Comparison of ENCODE assay signal across 8 cellular contexts in the genomic region with DNA sequence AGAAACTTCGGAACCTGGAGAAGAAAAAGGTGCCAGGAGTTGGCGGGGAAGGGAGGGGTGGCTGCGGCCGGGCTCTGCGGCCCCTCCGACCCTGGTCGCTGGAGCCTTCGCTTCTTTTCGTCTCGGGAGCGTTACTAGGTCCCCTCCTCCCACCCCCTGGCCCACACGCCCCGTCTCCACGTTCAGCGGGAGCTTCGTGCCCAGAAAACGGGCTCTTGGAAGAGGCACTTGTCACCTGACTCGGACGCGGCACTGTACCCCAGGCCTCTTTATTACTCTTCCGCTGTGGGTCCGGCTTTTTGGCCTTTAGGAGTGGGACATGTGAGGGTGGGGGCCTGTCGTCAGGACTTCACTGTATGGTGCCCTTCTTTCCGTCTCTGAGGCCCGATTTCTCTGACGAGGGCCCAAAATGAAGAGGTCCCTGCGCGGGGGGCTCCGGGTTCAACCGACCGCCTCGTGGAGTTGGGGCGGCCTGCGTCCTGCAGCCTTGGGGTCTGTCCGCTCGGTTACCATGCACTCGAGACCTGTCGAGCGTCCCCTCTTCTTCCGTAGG. TPM values are rescaled to one million over a fixed set of nuclear protein-coding genes. Genes with fewer than 3 reads are reported as not detected.
DNase-seq lines count a peak whose midpoint lies in the region; ATAC-seq and TF ChIP-seq lines count a peak whose summit lies in the region.

No MANE protein-coding gene starts in this region.

- peaks cover 32% of the 10 kb centered on the region for H3K36me3 Mint-ChIP-seq in activated CD4-positive, alpha-beta memory T cell treated with anti-CD3 and anti-CD28 coated beads, Interleukin-2, amount 10 ng/mL, durations not matched to agents 7 days and 5 days (ENCODE audit: low read depth)
- peaks cover 22% of the 10 kb centered on the region for H3K36me3 Mint-ChIP-seq in type B pancreatic cell

- POLR2A ChIA-PET in activated CD4-positive, alpha-beta memory T cell treated with anti-CD3 and anti-CD28 coated beads, Interleukin-2, amount 10 ng/mL, durations not matched to agents 7 days and 5 days (lab: Charles Lee): interaction anchor here (1.0 to 7.0 kb wide), 10 partner anchors 11 to 197 kb away, joined by 3 to 108 read pairs (median 7); partner anchors contain the start of gene NAT10

- H3K36me3 ChIP-seq in esophagus (ENCODE audit: control insufficient read depth in 2 of 2, insufficient read depth in 2 of 2, low read length in 1 of 2): peaks cover 0 to 2% of the 10 kb centered on the region in 2 donors
- H3K36me3 ChIP-seq in neural cell (ENCODE audit: insufficient read depth, low read length): no peaks in the 10 kb centered on the region

- no peaks in the 10 kb centered on the region for H3K9me2 ChIP-seq in neural cell (ENCODE audit: insufficient read depth, low read length)

- H3K9ac ChIP-seq in neural cell (ENCODE audit: low read length): peak overlapping the region; percentile 99

- no peak for TF ChIP-seq RAD21 in neural cell (conservative IDR thresholded peaks at IDR 0.05)

- H3K27me3 ChIP-seq in esophagus (ENCODE audit: control insufficient read depth in 1 of 2, insufficient read depth in 2 of 2, low read length in 2 of 2) (no peaks in the 10 kb centered on the region), neural cell (ENCODE audit: insufficient read depth, low read depth, low read length) (no peaks in the 10 kb centered on the region)

- H3K4me3 Mint-ChIP-seq in activated CD4-positive, alpha-beta memory T cell treated with anti-CD3 and anti-CD28 coated beads, Interleukin-2, amount 10 ng/mL, durations not matched to agents 7 days and 5 days: peak overlapping the region; percentile 95
- H3K4me3 Mint-ChIP-seq in type B pancreatic cell: peak overlapping the region; percentile 99

- TF ChIP-seq EP300 in neural cell (conservative IDR thresholded peaks at IDR 0.05; ENCODE audit: poor library complexity, severe bottlenecking): no peak

- CTCF ChIA-PET in activated CD4-positive, alpha-beta memory T cell treated with anti-CD3 and anti-CD28 coated beads, Interleukin-2, amount 10 ng/mL, durations not matched to agents 7 days and 5 days (lab: Charles Lee): interaction anchor here (1.2 to 1.6 kb wide), 2 partner anchors 56 to 122 kb away, joined by 3 to 8 read pairs; no protein-coding TSS in a partner anchor

- H3F3A ChIP-seq in neural cell (ENCODE audit: insufficient read depth, low read length, poor library complexity, severe bottlenecking): peaks cover 2% of the 10 kb centered on the region

- peaks cover 16% of the 10 kb centered on the region for H4K20me1 ChIP-seq in neural cell (ENCODE audit: insufficient read depth)

- peaks cover 32% of the 10 kb centered on the region for H3K4me1 Mint-ChIP-seq in activated CD4-positive, alpha-beta memory T cell treated with anti-CD3 and anti-CD28 coated beads, Interleukin-2, amount 10 ng/mL, durations not matched to agents 7 days and 5 days
- peaks cover 27% of the 10 kb centered on the region for H3K4me1 Mint-ChIP-seq in type B pancreatic cell (ENCODE audit: unreplicated experiment)

- no peaks in the 10 kb centered on the region for H3K9me3 Mint-ChIP-seq in activated CD4-positive, alpha-beta memory T cell treated with anti-CD3 and anti-CD28 coated beads, Interleukin-2, amount 10 ng/mL, durations not matched to agents 7 days and 5 days
- no peaks in the 10 kb centered on the region for H3K9me3 Mint-ChIP-seq in type B pancreatic cell

- peak overlapping the region; percentile 78 to 84 for H3K4me3 ChIP-seq in esophagus (ENCODE audit: low read depth in 1 of 2, low read length in 2 of 2)
- H3K4me3 ChIP-seq in neural cell (ENCODE audit: low read length): peak overlapping the region; percentile 75

- no peak for TF ChIP-seq CTCF in neural cell (IDR thresholded peaks at IDR 0.05; ENCODE audit: poor library complexity, severe bottlenecking)
- no peak for TF ChIP-seq CTCF in type B pancreatic cell (conservative IDR thresholded peaks at IDR 0.05)

- DNase-seq in D341Med (ENCODE audit: low spot score) (peak; percentile 44), type B pancreatic cell (ENCODE audit: extremely low spot score, unreplicated experiment) (no peak), globus pallidus (ENCODE audit: low spot score) (no peak)
- DNase-seq in activated CD4-positive, alpha-beta memory T cell treated with anti-CD3 and anti-CD28 coated beads, Interleukin-2, amount 10 ng/mL, durations not matched to agents 7 days and 5 days: peak; percentile 37

- peaks cover 2% of the 10 kb centered on the region for H3K27me3 Mint-ChIP-seq in activated CD4-positive, alpha-beta memory T cell treated with anti-CD3 and anti-CD28 coated beads, Interleukin-2, amount 10 ng/mL, durations not matched to agents 7 days and 5 days
- no peaks in the 10 kb centered on the region for H3K27me3 Mint-ChIP-seq in type B pancreatic cell

- H3K27ac Mint-ChIP-seq in activated CD4-positive, alpha-beta memory T cell treated with anti-CD3 and anti-CD28 coated beads, Interleukin-2, amount 10 ng/mL, durations not matched to agents 7 days and 5 days: peak overlapping the region; percentile 89
- peak overlapping the region; percentile 97 for H3K27ac Mint-ChIP-seq in type B pancreatic cell

- H3K9me3 ChIP-seq in esophagus (ENCODE audit: control insufficient read depth in 2 of 2, insufficient read depth in 1 of 2, low read depth in 1 of 2, low read length in 1 of 2) (no peaks in the 10 kb centered on the region), neural cell (ENCODE audit: low read length) (no peaks in the 10 kb centered on the region)

- H3K27ac ChIP-seq in esophagus (ENCODE audit: low read depth in 2 of 2, low read length in 1 of 2) (peak overlapping the region; percentile 98), neural cell (ENCODE audit: low read length) (peak overlapping the region; percentile 98)

- peaks cover 55% of the 10 kb centered on the region for H3K79me2 ChIP-seq in neural cell (replicated peaks; ENCODE audit: insufficient read depth, low read length)

- H3K4me2 ChIP-seq in neural cell (ENCODE audit: low read length): peak overlapping the region; percentile 36

- ATAC-seq in HG03025 (IDR thresholded peaks at IDR 0.05; ENCODE audit: low FRiP score, unreplicated experiment) (peak; percentile 3), GM21528 (IDR thresholded peaks at IDR 0.05; ENCODE audit: low FRiP score, unreplicated experiment) (no peak)

- peaks cover 0 to 2% of the 10 kb centered on the region in 2 donors for H3K4me1 ChIP-seq in esophagus (ENCODE audit: control insufficient read depth in 2 of 2, insufficient read depth in 2 of 2, low read length in 1 of 2)

- 0 to 1% methylated on average over 40 of the region's 40 CpGs for WGBS in esophagus, 2 donors

- H2AFZ ChIP-seq in neural cell (ENCODE audit: low read depth, low read length): peak overlapping the region; percentile 30

TF ChIP-seq in neural cell, 6 proteins besides CTCF, POLR2A, EP300 and RAD21:
- TF ChIP-seq EZH2 (IDR thresholded peaks at IDR 0.05; ENCODE audit: borderline replicate concordance, insufficient read depth, low read length, poor library complexity, severe bottlenecking) (no peak), REST (IDR thresholded peaks at IDR 0.05; ENCODE audit: borderline replicate concordance) (no peak), MXI1 (conservative IDR thresholded peaks at IDR 0.05; ENCODE audit: poor library complexity, severe bottlenecking) (no peak), SMC3 (conservative IDR thresholded peaks at IDR 0.05; ENCODE audit: poor library complexity) (no peak), TAF1 (IDR thresholded peaks at IDR 0.05; ENCODE audit: low read depth) (no peak), POLR2AphosphoS5 (IDR thresholded peaks at IDR 0.05) (no peak)

RNA-seq across cellular contexts. Expression of gene CAPRIN1, which starts 1.2 kb away (rescaled TPM):
- total RNA-seq in activated CD4-positive, alpha-beta memory T cell treated with anti-CD3 and anti-CD28 coated beads, Interleukin-2, amount 10 ng/mL, durations not matched to agents 7 days and 5 days: 100 to 1,000 TPM; 191 to 200 TPM
- polyA plus RNA-seq in esophagus: 10 to 100 TPM; 54.0 to 58.8 TPM
- polyA plus RNA-seq in neural cell: 243 and 256 TPM in 2 replicates
- polyA minus RNA-seq in neural cell: 427 and 533 TPM in 2 replicates
- total RNA-seq in type B pancreatic cell (ENCODE audit: low replicate concordance): 218 and 277 TPM in 2 replicates

RNA-seq across cellular contexts. Expression of gene NAT10, which starts 52.7 kb away (rescaled TPM):
- total RNA-seq in activated CD4-positive, alpha-beta memory T cell treated with anti-CD3 and anti-CD28 coated beads, Interleukin-2, amount 10 ng/mL, durations not matched to agents 7 days and 5 days: 10 to 100 TPM; 52.9 to 57.8 TPM
- polyA plus RNA-seq in esophagus (10 to 100 TPM; 21.9 to 24.0 TPM), neural cell (12.4 and 12.7 TPM in 2 replicates)
- polyA minus RNA-seq in neural cell: 22.3 and 22.6 TPM in 2 replicates
- total RNA-seq in type B pancreatic cell (ENCODE audit: low replicate concordance): 46.9 and 63.5 TPM in 2 replicates

Comparison
In these comparisons a context has a peak if more than half of its experiments do, and no peak if none do; other contexts are left out.
1. DNase-seq: peak in D341Med (single experiment) and activated CD4-positive, alpha-beta memory T cell treated with anti-CD3 and anti-CD28 coated beads, Interleukin-2, amount 10 ng/mL, durations not matched to agents 7 days and 5 days (single experiment); none in type B pancreatic cell (single experiment) and globus pallidus (single experiment).